ENCODE assay signal across 23 cellular contexts in the genomic region with DNA sequence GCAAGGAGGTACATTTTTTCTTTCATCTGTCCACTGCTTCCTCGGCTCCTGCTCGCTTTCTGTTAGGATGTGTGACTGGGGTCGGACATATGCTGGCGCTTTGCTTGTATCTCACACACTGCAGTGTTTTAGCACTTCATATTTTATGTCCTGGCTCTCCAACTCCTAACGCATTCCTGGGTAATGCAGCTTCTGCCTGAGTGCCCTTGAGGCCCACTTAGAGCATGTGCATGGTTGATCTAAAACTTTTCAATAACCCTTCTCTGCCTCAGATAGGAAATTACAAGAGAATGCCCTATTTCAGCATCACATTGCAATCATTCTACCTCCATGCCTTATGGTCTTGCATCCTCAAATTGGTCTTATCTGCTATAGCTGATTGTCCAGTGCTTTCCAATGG.
A peak's percentile ranks its signal among the peaks of the same experiment; 100 is the strongest.
DNase-seq lines count a peak whose midpoint lies in the region; ATAC-seq and TF ChIP-seq lines count a peak whose summit lies in the region.
"Had no signal": no experiment of that assay in that cellular context is flagged by ENCODE, and none has a peak within 500 bp of the region (broad histone marks: within the 10 kb centered on the region; RNA-seq: fewer than 3 reads in every experiment).

No MANE protein-coding gene starts in this region.

- no peak overlapping the region for H3K4me2 ChIP-seq in fibroblast of lung (ENCODE audit: extremely low read depth, insufficient read depth, low read length)

- no peaks in the 10 kb centered on the region for H3K79me2 ChIP-seq in fibroblast of lung (ENCODE audit: control insufficient read depth, insufficient read depth, low read length)

- no peak for ATAC-seq in left lobe of liver
- ATAC-seq: HCT116, HepG2, K562 had no signal

- H3K4me3 ChIP-seq in fibroblast of lung (replicated peaks in 1 of 4; ENCODE audit: control extremely low read depth in 1 of 4, insufficient read depth in 1 of 4, low read depth in 3 of 4, low read length in 4 of 4) = no peak overlapping the region
- H3K4me3 ChIP-seq: K562 had no signal

- peak overlapping the region; percentile 36 for H2AFZ ChIP-seq in fibroblast of lung (ENCODE audit: low read length)

- H3K27me3 ChIP-seq in fibroblast of lung (ENCODE audit: control insufficient read depth, insufficient read depth, low read length) = no peaks in the 10 kb centered on the region
- H3K27me3 ChIP-seq: BE2C had no signal

- H3K4me1 ChIP-seq in fibroblast of lung (ENCODE audit: control insufficient read depth, extremely low read depth, insufficient read depth, low read length) = no peaks in the 10 kb centered on the region

- peak; percentile 1 for DNase-seq in NCI-H748 (lab: John Stamatoyannopoulos, UW; ENCODE audit: unreplicated experiment)
- no peak for DNase-seq in NCI-H748 treated with DMSO at 0.1 percent for 48 hours (lab: John Stamatoyannopoulos, UW)
- DNase-seq in fibroblast of lung (ENCODE audit: low read depth in 2 of 2) = no peak
- peak; percentile 58 for DNase-seq in retina
- no peak for DNase-seq in DMS 273 treated with DMSO at 0.1 percent for 48 hours (lab: John Stamatoyannopoulos, UW)
- no peak for DNase-seq in left lobe of liver (ENCODE audit: low spot score)
- no peak for DNase-seq in cerebellum (ENCODE audit: low spot score)
- DNase-seq: 8988T; ACHN; BE2C; CD8-positive, alpha-beta memory T cell; Kasumi-1; NCI-H1092 treated with DMSO at 0.1 percent for 48 hours; NCI-H1436; NCI-H187; NCI-H2081 treated with DMSO at 0.1 percent for 48 hours; NCI-H446 treated with DMSO at 0.1 percent for 48 hours; NCI-H526; Right ventricle myocardium superior; RPMI8226 had no signal

- H4K20me1 ChIP-seq in fibroblast of lung (ENCODE audit: control insufficient read depth, extremely low read depth, insufficient read depth, low read length) = no peaks in the 10 kb centered on the region

- no peaks in the 10 kb centered on the region for H3K36me3 ChIP-seq in fibroblast of lung (ENCODE audit: control insufficient read depth, insufficient read depth, low read length)
- H3K36me3 ChIP-seq: BE2C had no signal

- no peak for TF ChIP-seq CTCF in fibroblast of lung (conservative IDR thresholded peaks at IDR 0.05 in 1 of 2, IDR thresholded peaks at IDR 0.05 in 1 of 2; ENCODE audit: low read depth in 1 of 2, low read length in 2 of 2)

- H3K9ac ChIP-seq in fibroblast of lung (ENCODE audit: insufficient read depth, low read length) = no peak overlapping the region

- H3K27ac ChIP-seq in fibroblast of lung (ENCODE audit: insufficient read depth, low read length) = no peak overlapping the region

- H3K9me3 ChIP-seq in fibroblast of lung (ENCODE audit: control insufficient read depth, insufficient read depth, low read depth, low read length) = no peaks in the 10 kb centered on the region
- H3K9me3 ChIP-seq: BE2C had no signal

Comparison
In these comparisons a context has a peak if more than half of its experiments do, and no peak if none do; other contexts are left out.
1. DNase-seq: peak in NCI-H748 (single experiment) and retina (single experiment); none in NCI-H748 treated with DMSO at 0.1 percent for 48 hours (single experiment), fibroblast of lung (0 of 2), DMS 273 treated with DMSO at 0.1 percent for 48 hours (single experiment), left lobe of liver (single experiment) and cerebellum (single experiment).